In genomic region chr6:146028250-146028789, GRCh38 we compare ENCODE assay signal across 8 cellular contexts. TPM values are rescaled to one million over a fixed set of nuclear protein-coding genes. Genes with fewer than 3 reads are reported as not detected.
DNase-seq lines count a peak whose midpoint lies in the region; ATAC-seq and TF ChIP-seq lines count a peak whose summit lies in the region.

No MANE protein-coding gene starts in this region.

- CTCF ChIA-PET in activated CD4-positive, alpha-beta T cell treated with anti-CD3 and anti-CD28 coated beads for 36 hours (lab: Charles Lee): no interaction called here

- no peak overlapping the region for H3K27ac ChIP-seq in thyroid gland

- no peaks in the 10 kb centered on the region for H3K9me3 Mint-ChIP-seq in activated CD4-positive, alpha-beta T cell treated with anti-CD3 and anti-CD28 coated beads for 36 hours (ENCODE audit: low read depth)

- peaks cover 5% of the 10 kb centered on the region for H3K27me3 ChIP-seq in thyroid gland

- no peaks in the 10 kb centered on the region for H3K36me3 ChIP-seq in thyroid gland

- no peaks in the 10 kb centered on the region for H3K4me1 ChIP-seq in thyroid gland

- no peak overlapping the region for H3K4me3 ChIP-seq in epithelial cell of esophagus (ENCODE audit: low read length)
- H3K4me3 ChIP-seq in thyroid gland (replicated peaks in 1 of 3): no peak overlapping the region

- TF ChIP-seq CTCF in epithelial cell of esophagus (IDR thresholded peaks at IDR 0.05; ENCODE audit: insufficient read depth, low read depth, low read length, missing control alignments): no peak
- TF ChIP-seq CTCF in thyroid gland (IDR thresholded peaks at IDR 0.05): no peak

- DNase-seq in activated T-cell treated with anti-CD3 and anti-CD28 coated beads for 1 hour (ENCODE audit: low read depth): peak; percentile 3
- no peak for DNase-seq in activated T-cell treated with anti-CD3 and anti-CD28 coated beads for 4 hours
- DNase-seq in activated CD4-positive, alpha-beta T cell treated with anti-CD3 and anti-CD28 coated beads for 36 hours: peak; percentile 68
- DNase-seq in epithelial cell of esophagus (ENCODE audit: low read depth): peak; percentile 71
- peak; percentile 38 for DNase-seq in midbrain (lab: John Stamatoyannopoulos, UW)
- peak; percentile 37 to 64 for DNase-seq in thyroid gland
- DNase-seq in 8988T: no peak

- H3K9me3 ChIP-seq in thyroid gland: no peaks in the 10 kb centered on the region

- ATAC-seq in HG03520 (IDR thresholded peaks at IDR 0.05; ENCODE audit: unreplicated experiment): peak; percentile 72
- no peak for ATAC-seq in activated CD4-positive, alpha-beta T cell treated with anti-CD3 and anti-CD28 coated beads for 36 hours

- 2 to 5% methylated on average over 18 to 19 of the region's 19 CpGs for WGBS in thyroid gland, 2 donors

- peaks cover 50% of the 10 kb centered on the region for H3K27me3 Mint-ChIP-seq in activated CD4-positive, alpha-beta T cell treated with anti-CD3 and anti-CD28 coated beads for 36 hours

- intact Hi-C loops in activated CD4-positive, alpha-beta T cell treated with anti-CD3 and anti-CD28 coated beads for 36 hours (cut with DNase I, micrococcal nuclease): no loop called here
- intact Hi-C loops in thyroid gland (cut with DNase I): no loop called here

- H3K4me1 Mint-ChIP-seq in activated CD4-positive, alpha-beta T cell treated with anti-CD3 and anti-CD28 coated beads for 36 hours: peaks cover 3% of the 10 kb centered on the region

- TF ChIP-seq POLR2A in thyroid gland (IDR thresholded peaks at IDR 0.05): no peak

- POLR2A ChIA-PET in activated CD4-positive, alpha-beta T cell treated with anti-CD3 and anti-CD28 coated beads for 36 hours (lab: Charles Lee): no interaction called here

- no peak overlapping the region for H3K27ac Mint-ChIP-seq in activated CD4-positive, alpha-beta T cell treated with anti-CD3 and anti-CD28 coated beads for 36 hours

- H3K36me3 Mint-ChIP-seq in activated CD4-positive, alpha-beta T cell treated with anti-CD3 and anti-CD28 coated beads for 36 hours (ENCODE audit: low read depth): no peaks in the 10 kb centered on the region

- no peak overlapping the region for H3K4me3 Mint-ChIP-seq in activated CD4-positive, alpha-beta T cell treated with anti-CD3 and anti-CD28 coated beads for 36 hours

RNA-seq across cellular contexts. Expression of gene GRM1, which starts 0.5 kb away (rescaled TPM):
- not detected for total RNA-seq in activated CD4-positive, alpha-beta T cell treated with anti-CD3 and anti-CD28 coated beads for 36 hours
- total RNA-seq in thyroid gland: 1 to 10 TPM in 1 of 4 donors, under 1 TPM in 3; 0.29 to 2.5 (median 0.48) TPM

Comparison
In these comparisons a context has a peak if more than half of its experiments do, and no peak if none do; other contexts are left out.
1. DNase-seq: peak in activated T-cell treated with anti-CD3 and anti-CD28 coated beads for 1 hour (single experiment), activated CD4-positive, alpha-beta T cell treated with anti-CD3 and anti-CD28 coated beads for 36 hours (single experiment), epithelial cell of esophagus (single experiment), midbrain (single experiment) and thyroid gland (2 of 2); none in activated T-cell treated with anti-CD3 and anti-CD28 coated beads for 4 hours (single experiment) and 8988T (single experiment).